8 cellular contexts compared by ENCODE assay signal in the genomic region with DNA sequence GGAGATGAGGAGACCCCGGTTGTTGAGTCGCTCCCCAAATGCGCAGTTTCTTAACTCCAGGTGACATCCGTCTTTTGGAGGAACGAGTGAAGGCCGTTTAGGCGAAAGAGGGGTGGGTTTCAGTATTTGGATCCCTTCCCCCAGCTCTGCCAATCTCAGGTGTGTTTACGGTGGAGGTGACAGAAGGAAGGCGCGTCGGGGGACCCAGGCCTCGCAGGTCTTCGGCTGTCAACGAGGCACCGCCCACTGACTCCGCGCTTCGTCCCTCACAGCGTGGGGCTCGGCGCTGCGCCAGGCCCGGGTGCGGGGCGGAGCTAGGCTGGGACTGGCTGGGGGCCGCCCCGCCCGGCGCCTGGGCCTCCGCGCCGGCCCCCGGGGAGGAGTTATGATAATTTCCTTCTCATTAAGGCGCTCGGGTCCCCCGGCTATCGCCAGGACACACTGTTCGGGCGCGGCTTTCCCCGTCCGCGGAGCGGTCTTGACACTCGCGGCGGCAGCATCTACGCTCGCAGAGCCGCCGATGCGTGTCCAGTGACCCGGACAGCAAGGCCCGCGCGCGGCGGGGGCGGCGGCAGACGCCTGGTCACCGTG. TPM values are rescaled to one million over a fixed set of nuclear protein-coding genes. Genes with fewer than 3 reads are reported as not detected.
DNase-seq lines count a peak whose midpoint lies in the region; ATAC-seq, FAIRE-seq and TF ChIP-seq lines count a peak whose summit lies in the region.

Gene TFAP2C, plus strand, starts transcription at position 434 of the 591 bp plus-strand sequence. CDS start 239 bp downstream, outside the sequence.

- no peak for TF ChIP-seq CTCF in AG10803 (conservative IDR thresholded peaks at IDR 0.05; ENCODE audit: low read length)
- TF ChIP-seq CTCF in endodermal cell (conservative IDR thresholded peaks at IDR 0.05) = no peak
- TF ChIP-seq CTCF in upper lobe of right lung (IDR thresholded peaks at IDR 0.05) = no peak

- H3K4me1 ChIP-seq in endodermal cell (ENCODE audit: control insufficient read depth, insufficient read depth, low read length) (peaks cover 12% of the 10 kb centered on the region), mucosa of stomach (ENCODE audit: control insufficient read depth, insufficient read depth, low read length) (peaks cover 29% of the 10 kb centered on the region), upper lobe of right lung (peaks cover 28% of the 10 kb centered on the region)

- H3K27ac ChIP-seq in endodermal cell (ENCODE audit: low read depth, low read length) (no peak within 1 kb of the TSS), upper lobe of right lung (peak within 1 kb of the TSS; percentile 72)

- peak within 1 kb of the TSS; percentile 59 for H3K4me3 Mint-ChIP-seq in endodermal cell

- DNase-seq in AG10803 (ENCODE audit: low read depth) (peak; percentile 76), H54 (ENCODE audit: insufficient read length, low spot score) (peak; percentile 94), SKM-1 (lab: John Stamatoyannopoulos, UW; ENCODE audit: unreplicated experiment) (peak; percentile 9), endodermal cell (peak; percentile 91), upper lobe of right lung (peak; percentile 92), urothelium cell line (ENCODE audit: low spot score) (no peak), SHP77 (lab: John Stamatoyannopoulos, UW) (no peak)

- peaks cover 36% of the 10 kb centered on the region for H3K4me1 Mint-ChIP-seq in endodermal cell

- no peak within 1 kb of the TSS for H3K27ac Mint-ChIP-seq in endodermal cell

- ATAC-seq in upper lobe of right lung = peak; percentile 85

- H3K9me3 ChIP-seq in endodermal cell (ENCODE audit: control insufficient read depth, low read length) (no peaks in the 10 kb centered on the region), mucosa of stomach (ENCODE audit: control insufficient read depth, low read length) (no peaks in the 10 kb centered on the region), upper lobe of right lung (no peaks in the 10 kb centered on the region)

- H3K27me3 ChIP-seq in endodermal cell (ENCODE audit: control insufficient read depth, insufficient read depth, low read length, poor library complexity, severe bottlenecking) = peaks cover 94% of the 10 kb centered on the region
- peaks cover 86% of the 10 kb centered on the region for H3K27me3 ChIP-seq in mucosa of stomach (ENCODE audit: control insufficient read depth, insufficient read depth, low read length)
- peaks cover 99% of the 10 kb centered on the region for H3K27me3 ChIP-seq in upper lobe of right lung

- intact Hi-C loops in upper lobe of right lung (cut with DNase I) = no loop called here

- peaks cover 93% of the 10 kb centered on the region for H3K27me3 Mint-ChIP-seq in endodermal cell (ENCODE audit: insufficient read depth)

- no peaks in the 10 kb centered on the region for H3K9me3 Mint-ChIP-seq in endodermal cell

- H3K36me3 ChIP-seq in endodermal cell (ENCODE audit: control insufficient read depth, insufficient read depth, low read length) (no peaks in the 10 kb centered on the region), mucosa of stomach (ENCODE audit: control insufficient read depth, insufficient read depth, low read length) (no peaks in the 10 kb centered on the region), upper lobe of right lung (no peaks in the 10 kb centered on the region)

- H3K9ac ChIP-seq in endodermal cell (ENCODE audit: extremely low read depth, low read length, poor library complexity, severe bottlenecking) (no peak within 1 kb of the TSS), mucosa of stomach (ENCODE audit: low read length) (peak within 1 kb of the TSS; percentile 29)

- no peaks in the 10 kb centered on the region for H3K36me3 Mint-ChIP-seq in endodermal cell (ENCODE audit: low read depth)

- peak; percentile 74 for TF ChIP-seq POLR2A in H54 (IDR thresholded peaks at IDR 0.05; ENCODE audit: low read depth, low read length)

- peak within 1 kb of the TSS; percentile 98 for H3K4me3 ChIP-seq in AG10803 (ENCODE audit: low read length)
- H3K4me3 ChIP-seq in endodermal cell (ENCODE audit: low read length) = peak within 1 kb of the TSS; percentile 81
- peak within 1 kb of the TSS; percentile 22 for H3K4me3 ChIP-seq in mucosa of stomach (ENCODE audit: low read length)
- H3K4me3 ChIP-seq in upper lobe of right lung = peak within 1 kb of the TSS; percentile 50

- WGBS in endodermal cell (ENCODE audit: insufficient coverage in 1 of 2, insufficient read length in 1 of 2), 2 experiments = 0 to 2% methylated on average over 15 to 62 of the region's 62 CpGs

- FAIRE-seq in H54 (lab: Jason Lieb, UNC) = no peak
- FAIRE-seq in urothelium cell line (lab: Jason Lieb, UNC) = no peak

RNA-seq across cellular contexts. Expression of gene TFAP2C, which starts in this region (rescaled TPM):
- total RNA-seq in endodermal cell (1 to 10 TPM in 1 of 2 donors, under 1 TPM in 1; 0.31 to 1.8 TPM), upper lobe of right lung (5.2 TPM)
- polyA plus RNA-seq in endodermal cell (2013, experiment 1 of 2) = 15.0 TPM
- 15.4 TPM for polyA plus RNA-seq in endodermal cell (2013, experiment 2 of 2)

Comparison
In these comparisons a context has a peak if more than half of its experiments do, and no peak if none do; other contexts are left out.
1. DNase-seq: peak in AG10803 (single experiment), H54 (single experiment), SKM-1 (single experiment), endodermal cell (single experiment) and upper lobe of right lung (single experiment); none in urothelium cell line (single experiment) and SHP77 (0 of 2).
2. H3K4me3 ChIP-seq: peak in every context shown above with its lines; median percentile 98 in AG10803; 81 in endodermal cell; 50 in upper lobe of right lung; 22 in mucosa of stomach.